ENCODE assay signal across 24 cellular contexts in genomic region chr6:129989396-129989795, GRCh38. TPM values are rescaled to one million over a fixed set of nuclear protein-coding genes. Genes with fewer than 3 reads are reported as not detected.
A peak's percentile ranks its signal among the peaks of the same experiment; 100 is the strongest.
DNase-seq lines count a peak whose midpoint lies in the region; ATAC-seq and TF ChIP-seq lines count a peak whose summit lies in the region.
"Had no signal": no experiment of that assay in that cellular context is flagged by ENCODE, and none has a peak within 500 bp of the region (broad histone marks: within the 10 kb centered on the region; RNA-seq: fewer than 3 reads in every experiment).

No MANE protein-coding gene starts in this region.

- peak; percentile 58 for ATAC-seq in activated CD4-positive, alpha-beta T cell treated with anti-CD3 and anti-CD28 coated beads for 36 hours
- peak; percentile 66 for ATAC-seq in stimulated activated naive CD8-positive, alpha-beta T cell treated with anti-CD3 and anti-CD28 coated beads, Interleukin-15, amount 100 ng/mL, for 72 hours
- ATAC-seq in stimulated activated naive CD8-positive, alpha-beta T cell treated with anti-CD3 and anti-CD28 coated beads, Interleukin-15, Interleukin-2, amounts not matched to agents 100 U/mL and 50 U/mL, for 24 hours: no peak
- peak; percentile 85 for ATAC-seq in effector memory CD8-positive, alpha-beta T cell (replicated peaks)
- ATAC-seq in GM18868 (IDR thresholded peaks at IDR 0.05; ENCODE audit: unreplicated experiment) (no peak), GM23338 (no peak), HG02938 (IDR thresholded peaks at IDR 0.05; ENCODE audit: unreplicated experiment) (no peak)
- ATAC-seq: CD8-positive, alpha-beta T cell; Right ventricle myocardium inferior had no signal

- DNase-seq in activated CD4-positive, alpha-beta T cell treated with anti-CD3 and anti-CD28 coated beads for 36 hours: no peak
- DNase-seq in activated CD4-positive, alpha-beta T cell treated with anti-CD3 and anti-CD28 coated beads for 1 hour: no peak
- no peak for DNase-seq in stimulated activated naive CD8-positive, alpha-beta T cell treated with anti-CD3 and anti-CD28 coated beads, Interleukin-15, amount 100 ng/mL, for 72 hours
- no peak for DNase-seq in stimulated activated naive CD8-positive, alpha-beta T cell treated with anti-CD3 and anti-CD28 coated beads, Interleukin-15, Interleukin-2, amounts not matched to agents 100 U/mL and 50 U/mL, for 24 hours
- no peak for DNase-seq in effector memory CD8-positive, alpha-beta T cell
- DNase-seq in GM23338 (ENCODE audit: low spot score): no peak
- DNase-seq: ACHN; Calu3; CD8-positive, alpha-beta T cell; DMS153; KBM-7; MM.1S; NCI-H1048; NCI-H1417 treated with DMSO at 0.1 percent for 48 hours; NCI-H187; NCI-H446 treated with DMSO at 0.1 percent for 48 hours; NCI-H526 treated with DMSO at 0.1 percent for 48 hours; OCI-M1 had no signal

- H2AFZ ChIP-seq in GM23338: no peak overlapping the region

- no peaks in the 10 kb centered on the region for H4K20me1 ChIP-seq in GM23338 (replicated peaks; ENCODE audit: insufficient read depth)
- H4K20me1 ChIP-seq: BLaER1 had no signal

- H3K36me3 ChIP-seq in GM23338 (ENCODE audit: insufficient read depth): no peaks in the 10 kb centered on the region
- H3K36me3 ChIP-seq: BLaER1, SJSA1 had no signal

- H3K4me1 Mint-ChIP-seq in activated CD4-positive, alpha-beta T cell treated with anti-CD3 and anti-CD28 coated beads for 36 hours: peaks cover 9% of the 10 kb centered on the region
- peaks cover 10% of the 10 kb centered on the region for H3K4me1 Mint-ChIP-seq in stimulated activated naive CD8-positive, alpha-beta T cell treated with anti-CD3 and anti-CD28 coated beads, Interleukin-15, amount 100 ng/mL, for 72 hours
- H3K4me1 Mint-ChIP-seq in effector memory CD8-positive, alpha-beta T cell (ENCODE audit: low read depth in 2 of 2): peaks cover 9 to 14% of the 10 kb centered on the region in 2 donors
- peaks cover 3% of the 10 kb centered on the region; the same call in 1 of the 3 replicates for H3K4me1 Mint-ChIP-seq in GM23338

- no peaks in the 10 kb centered on the region for H3K27me3 Mint-ChIP-seq in activated CD4-positive, alpha-beta T cell treated with anti-CD3 and anti-CD28 coated beads for 36 hours
- no peaks in the 10 kb centered on the region for H3K27me3 Mint-ChIP-seq in stimulated activated naive CD8-positive, alpha-beta T cell treated with anti-CD3 and anti-CD28 coated beads, Interleukin-15, amount 100 ng/mL, for 72 hours
- no peaks in the 10 kb centered on the region for H3K27me3 Mint-ChIP-seq in effector memory CD8-positive, alpha-beta T cell
- H3K27me3 Mint-ChIP-seq in GM23338 (ENCODE audit: insufficient read depth, low read depth, poor library complexity): no peaks in the 10 kb centered on the region

- no peak overlapping the region for H3K27ac ChIP-seq in GM23338 (ENCODE audit: low read depth)
- H3K27ac ChIP-seq: 22Rv1, BLaER1, SJSA1 had no signal

- intact Hi-C loops in activated CD4-positive, alpha-beta T cell treated with anti-CD3 and anti-CD28 coated beads for 36 hours (cut with DNase I, micrococcal nuclease): no loop called here

- no peak overlapping the region for H3K4me3 Mint-ChIP-seq in activated CD4-positive, alpha-beta T cell treated with anti-CD3 and anti-CD28 coated beads for 36 hours
- no peak overlapping the region for H3K4me3 Mint-ChIP-seq in stimulated activated naive CD8-positive, alpha-beta T cell treated with anti-CD3 and anti-CD28 coated beads, Interleukin-15, amount 100 ng/mL, for 72 hours
- H3K4me3 Mint-ChIP-seq in effector memory CD8-positive, alpha-beta T cell: peak overlapping the region; percentile 8 to 21
- no peak overlapping the region for H3K4me3 Mint-ChIP-seq in GM23338
- H3K4me3 Mint-ChIP-seq: CD8-positive, alpha-beta T cell had no signal

- POLR2A ChIA-PET in activated CD4-positive, alpha-beta T cell treated with anti-CD3 and anti-CD28 coated beads for 36 hours (lab: Charles Lee): no interaction called here

- H3K36me3 Mint-ChIP-seq in activated CD4-positive, alpha-beta T cell treated with anti-CD3 and anti-CD28 coated beads for 36 hours (ENCODE audit: low read depth): no peaks in the 10 kb centered on the region
- peaks cover 2% of the 10 kb centered on the region for H3K36me3 Mint-ChIP-seq in effector memory CD8-positive, alpha-beta T cell (ENCODE audit: insufficient read depth)
- H3K36me3 Mint-ChIP-seq in GM23338 (ENCODE audit: low read depth): no peaks in the 10 kb centered on the region
- H3K36me3 Mint-ChIP-seq: CD8-positive, alpha-beta T cell had no signal

- no peaks in the 10 kb centered on the region for H3K9me3 Mint-ChIP-seq in activated CD4-positive, alpha-beta T cell treated with anti-CD3 and anti-CD28 coated beads for 36 hours (ENCODE audit: low read depth)
- H3K9me3 Mint-ChIP-seq in stimulated activated naive CD8-positive, alpha-beta T cell treated with anti-CD3 and anti-CD28 coated beads, Interleukin-15, amount 100 ng/mL, for 72 hours: no peaks in the 10 kb centered on the region
- H3K9me3 Mint-ChIP-seq in effector memory CD8-positive, alpha-beta T cell: no peaks in the 10 kb centered on the region
- H3K9me3 Mint-ChIP-seq in GM23338: no peaks in the 10 kb centered on the region; the same call in 2 of the 3 replicates
- H3K9me3 Mint-ChIP-seq: CD8-positive, alpha-beta T cell had no signal

- CTCF ChIA-PET in activated CD4-positive, alpha-beta T cell treated with anti-CD3 and anti-CD28 coated beads for 36 hours (lab: Charles Lee): no interaction called here

- no peak overlapping the region for H3K4me2 ChIP-seq in GM23338
- H3K4me2 ChIP-seq: BLaER1 had no signal

- no peaks in the 10 kb centered on the region for H3K79me2 ChIP-seq in GM23338 (replicated peaks; ENCODE audit: insufficient read depth)

- no peak overlapping the region for H3K4me3 ChIP-seq in GM23338
- H3K4me3 ChIP-seq: BLaER1, SJSA1 had no signal

- H3K4me1 ChIP-seq in GM23338 (ENCODE audit: insufficient read depth): no peaks in the 10 kb centered on the region
- H3K4me1 ChIP-seq: BLaER1, SJSA1 had no signal

- H3K27ac Mint-ChIP-seq in activated CD4-positive, alpha-beta T cell treated with anti-CD3 and anti-CD28 coated beads for 36 hours: no peak overlapping the region
- H3K27ac Mint-ChIP-seq in stimulated activated naive CD8-positive, alpha-beta T cell treated with anti-CD3 and anti-CD28 coated beads, Interleukin-15, amount 100 ng/mL, for 72 hours: peak overlapping the region in 1 of 2 donors; percentile 13
- H3K27ac Mint-ChIP-seq in effector memory CD8-positive, alpha-beta T cell: peak overlapping the region; percentile 7 to 15
- no peak overlapping the region for H3K27ac Mint-ChIP-seq in GM23338
- H3K27ac Mint-ChIP-seq: CD8-positive, alpha-beta T cell had no signal

- H3K27me3 ChIP-seq in GM23338 (ENCODE audit: insufficient read depth): no peaks in the 10 kb centered on the region
- H3K27me3 ChIP-seq: BLaER1, SJSA1 had no signal

- TF ChIP-seq CTCF in GM23338 (conservative IDR thresholded peaks at IDR 0.05; ENCODE audit: low read depth in 2 of 2): no peak

- no peaks in the 10 kb centered on the region for H3F3A ChIP-seq in GM23338 (replicated peaks; ENCODE audit: low read depth)

- no peaks in the 10 kb centered on the region; the same call in 1 of the 2 replicates for H3K9me2 ChIP-seq in GM23338 (ENCODE audit: insufficient read depth)

TF ChIP-seq in GM23338, 12 proteins besides CTCF, POLR2A, EP300 and RAD21:
- TF ChIP-seq, protein P1, sequence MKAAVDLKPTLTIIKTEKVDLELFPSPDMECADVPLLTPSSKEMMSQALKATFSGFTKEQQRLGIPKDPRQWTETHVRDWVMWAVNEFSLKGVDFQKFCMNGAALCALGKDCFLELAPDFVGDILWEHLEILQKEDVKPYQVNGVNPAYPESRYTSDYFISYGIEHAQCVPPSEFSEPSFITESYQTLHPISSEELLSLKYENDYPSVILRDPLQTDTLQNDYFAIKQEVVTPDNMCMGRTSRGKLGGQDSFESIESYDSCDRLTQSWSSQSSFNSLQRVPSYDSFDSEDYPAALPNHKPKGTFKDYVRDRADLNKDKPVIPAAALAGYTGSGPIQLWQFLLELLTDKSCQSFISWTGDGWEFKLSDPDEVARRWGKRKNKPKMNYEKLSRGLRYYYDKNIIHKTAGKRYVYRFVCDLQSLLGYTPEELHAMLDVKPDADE (IDR thresholded peaks at IDR 0.05): no peak
TF ChIP-seq in GM23338: peak in this region for 0.

RNA-seq across cellular contexts. Expression of gene L3MBTL3, which starts 29.0 kb away (rescaled TPM):
- 1 to 10 TPM; 5.4 to 9.3 TPM for total RNA-seq in activated CD4-positive, alpha-beta T cell treated with anti-CD3 and anti-CD28 coated beads for 36 hours
- total RNA-seq in GM23338 (2014; rRNA removed; shearing (Covaris generic)): 11.2 and 12.1 TPM in 2 replicates
- polyA plus RNA-seq in GM23338 (2016; fragmentation: Nextera tagmentation; extraction: Ambion mirVana): 7.9 and 8.7 TPM in 2 replicates

Comparison
In these comparisons a context has a peak if more than half of its experiments do, and no peak if none do; other contexts are left out.
1. ATAC-seq: peak in activated CD4-positive, alpha-beta T cell treated with anti-CD3 and anti-CD28 coated beads for 36 hours (single experiment), stimulated activated naive CD8-positive, alpha-beta T cell treated with anti-CD3 and anti-CD28 coated beads, Interleukin-15, amount 100 ng/mL, for 72 hours (single experiment) and effector memory CD8-positive, alpha-beta T cell (single experiment); none in stimulated activated naive CD8-positive, alpha-beta T cell treated with anti-CD3 and anti-CD28 coated beads, Interleukin-15, Interleukin-2, amounts not matched to agents 100 U/mL and 50 U/mL, for 24 hours (single experiment), GM18868 (single experiment), GM23338 (single experiment) and HG02938 (single experiment).
2. H3K27ac Mint-ChIP-seq: peak in effector memory CD8-positive, alpha-beta T cell (2 of 2); none in activated CD4-positive, alpha-beta T cell treated with anti-CD3 and anti-CD28 coated beads for 36 hours (single experiment) and GM23338 (single experiment).
3. H3K4me3 Mint-ChIP-seq: peak in effector memory CD8-positive, alpha-beta T cell (2 of 2); none in activated CD4-positive, alpha-beta T cell treated with anti-CD3 and anti-CD28 coated beads for 36 hours (single experiment), stimulated activated naive CD8-positive, alpha-beta T cell treated with anti-CD3 and anti-CD28 coated beads, Interleukin-15, amount 100 ng/mL, for 72 hours (0 of 2) and GM23338 (single experiment).